In genomic region chr4:72507167-72507566, GRCh38 we compare ENCODE assay signal across 26 cellular contexts.
"Had no signal": no experiment of that assay in that cellular context is flagged by ENCODE, and none has a peak within 500 bp of the region (broad histone marks: within the 10 kb centered on the region; RNA-seq: fewer than 3 reads in every experiment).

No MANE protein-coding gene starts in this region.

- H3K27ac ChIP-seq: left lung, lower lobe of right lung, parathyroid adenoma, right atrium auricular region, right lobe of liver, tibial nerve, uterus had no signal

- DNase-seq: hypothalamus; immature natural killer cell; kidney; left colon; left lung; lower lobe of right lung; mammary epithelial cell; mesenchymal stem cell; mucosa of descending colon; naive thymus-derived CD4-positive, alpha-beta T cell; nucleus accumbens; right lobe of liver; stimulated activated CD4-positive, alpha-beta T cell treated with anti-CD3 and anti-CD28 coated beads, Interleukin-1b, Interleukin-23, amount 100 ng/mL, for 48 hours; stimulated activated CD4-positive, alpha-beta T cell treated with anti-CD3 and anti-CD28 coated beads, Interleukin-2, amount 100 ng/mL, for 48 hours; stimulated activated CD4-positive, alpha-beta T cell treated with anti-CD3 and anti-CD28 coated beads, Interleukin-4, amount 100 ng/mL, for 4 hours; stimulated activated CD8-positive, alpha-beta memory T cell treated with anti-CD3 and anti-CD28 coated beads, Interleukin-4, amount 100 ng/mL, for 48 hours; stimulated activated naive CD4-positive, alpha-beta T cell treated with Interleukin-2 at 50 U/mL for 16 hours; stimulated activated naive CD8-positive, alpha-beta T cell treated with anti-CD3 and anti-CD28 coated beads, Interleukin-15, amount 100 ng/mL, for 72 hours; substantia nigra; uterus had no signal

- H3K9me3 ChIP-seq: left lung, lower lobe of right lung, mucosa of descending colon, right lobe of liver, uterus had no signal

- ATAC-seq: left colon; left lung; lower lobe of right lung; mucosa of descending colon; naive thymus-derived CD4-positive, alpha-beta T cell; natural killer cell treated with Interleukin-12 subunit alpha and Interleukin-12 subunit beta and Interleukin-15 and Interleukin-18, amount 100 ng/mL, for 72 hours; right lobe of liver; stimulated activated memory B cell treated with anti-CD40 and anti-IgM and Interleukin-4, amounts not matched to agents 10 μg/mL and 1 μg/mL and 100 μg/mL, for 72 hours; stimulated activated naive CD8-positive, alpha-beta T cell treated with anti-CD3 and anti-CD28 coated beads, Interleukin-15, amount 100 ng/mL, for 72 hours had no signal

- H3K4me1 ChIP-seq: left lung, lower lobe of right lung, parathyroid adenoma, right atrium auricular region, right lobe of liver, tibial nerve, uterus had no signal

- H3K36me3 ChIP-seq: left lung, lower lobe of right lung, right atrium auricular region, right lobe of liver, tibial nerve, uterus had no signal

- H3K4me3 ChIP-seq: left lung, lower lobe of right lung, mucosa of descending colon, right atrium auricular region, right lobe of liver, smooth muscle cell, tibial nerve, uterus had no signal
